Comparison of ENCODE assay signal across 25 cellular contexts in genomic region chr15:38344351-38344750, GRCh38.
"Had no signal": no experiment of that assay in that cellular context is flagged by ENCODE, and none has a peak within 500 bp of the region (broad histone marks: within the 10 kb centered on the region; RNA-seq: fewer than 3 reads in every experiment).

No MANE protein-coding gene starts in this region.

- ATAC-seq: left colon; left lung; lower lobe of right lung; naive thymus-derived CD8-positive, alpha-beta T cell; pancreas; right cardiac atrium; sciatic nerve; stimulated activated memory B cell treated with anti-CD40 and anti-IgM and Interleukin-4, amounts not matched to agents 10 μg/mL and 1 μg/mL and 100 μg/mL, for 72 hours; stimulated activated naive CD8-positive, alpha-beta T cell treated with anti-CD3 and anti-CD28 coated beads, Interleukin-15, amount 100 ng/mL, for 72 hours had no signal

- H3K27ac ChIP-seq: left lung, lower lobe of right lung, pancreas, prostate gland, spleen, tibial nerve, uterus had no signal

- H3K4me3 ChIP-seq: left lung, lower lobe of right lung, pancreas, prostate gland, spleen, tibial nerve, uterus had no signal

- H3K36me3 ChIP-seq: pancreas, prostate gland, spleen, uterus had no signal

- DNase-seq: hippocampal formation; kidney; left colon; left lung; lower lobe of right lung; mammary epithelial cell; mesenchymal stem cell; naive thymus-derived CD8-positive, alpha-beta T cell; nucleus accumbens; pancreas; posterior cingulate gyrus; retina; right cardiac atrium; small intestine; spleen; stimulated activated CD4-positive, alpha-beta T cell treated with anti-CD3 and anti-CD28 coated beads, Interleukin-4, amount 100 ng/mL, for 4 hours; stimulated activated CD8-positive, alpha-beta memory T cell treated with anti-CD3 and anti-CD28 coated beads, Interleukin-4, amount 100 ng/mL, for 48 hours; stimulated activated naive CD4-positive, alpha-beta T cell treated with Interleukin-2 at 50 U/mL for 16 hours; stimulated activated naive CD8-positive, alpha-beta T cell treated with anti-CD3 and anti-CD28 coated beads, Interleukin-15, amount 100 ng/mL, for 72 hours; substantia nigra; uterus had no signal

- H3K27me3 ChIP-seq: left lung, pancreas, spleen, tibial nerve, uterus had no signal
